Comparison of ENCODE assay signal across 1 cellular context in the genomic region with DNA sequence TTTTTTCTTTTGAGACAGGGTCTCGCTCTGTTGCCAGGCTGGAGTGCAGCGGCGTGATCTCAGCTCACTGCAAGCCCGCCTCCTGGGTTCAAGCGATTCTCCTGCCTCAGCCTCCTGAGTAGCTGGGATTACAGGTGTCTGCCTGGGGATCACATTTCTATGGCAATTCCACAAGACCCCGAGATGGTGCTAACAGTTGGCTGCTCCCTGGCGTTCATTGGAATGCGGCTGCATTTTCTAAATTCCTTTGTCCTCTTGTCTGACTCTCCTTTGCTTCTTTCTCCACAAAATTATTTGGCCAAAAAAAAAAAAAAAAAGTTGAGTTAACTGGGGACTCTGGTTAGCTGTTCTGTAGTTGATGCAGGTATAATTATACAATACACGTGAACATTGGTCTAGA.
TF ChIP-seq lines count a peak whose summit lies in the region.

No MANE protein-coding gene starts in this region.

TF ChIP-seq in GM23338, 12 proteins besides CTCF, POLR2A, EP300 and RAD21:
- TF ChIP-seq, protein P1, sequence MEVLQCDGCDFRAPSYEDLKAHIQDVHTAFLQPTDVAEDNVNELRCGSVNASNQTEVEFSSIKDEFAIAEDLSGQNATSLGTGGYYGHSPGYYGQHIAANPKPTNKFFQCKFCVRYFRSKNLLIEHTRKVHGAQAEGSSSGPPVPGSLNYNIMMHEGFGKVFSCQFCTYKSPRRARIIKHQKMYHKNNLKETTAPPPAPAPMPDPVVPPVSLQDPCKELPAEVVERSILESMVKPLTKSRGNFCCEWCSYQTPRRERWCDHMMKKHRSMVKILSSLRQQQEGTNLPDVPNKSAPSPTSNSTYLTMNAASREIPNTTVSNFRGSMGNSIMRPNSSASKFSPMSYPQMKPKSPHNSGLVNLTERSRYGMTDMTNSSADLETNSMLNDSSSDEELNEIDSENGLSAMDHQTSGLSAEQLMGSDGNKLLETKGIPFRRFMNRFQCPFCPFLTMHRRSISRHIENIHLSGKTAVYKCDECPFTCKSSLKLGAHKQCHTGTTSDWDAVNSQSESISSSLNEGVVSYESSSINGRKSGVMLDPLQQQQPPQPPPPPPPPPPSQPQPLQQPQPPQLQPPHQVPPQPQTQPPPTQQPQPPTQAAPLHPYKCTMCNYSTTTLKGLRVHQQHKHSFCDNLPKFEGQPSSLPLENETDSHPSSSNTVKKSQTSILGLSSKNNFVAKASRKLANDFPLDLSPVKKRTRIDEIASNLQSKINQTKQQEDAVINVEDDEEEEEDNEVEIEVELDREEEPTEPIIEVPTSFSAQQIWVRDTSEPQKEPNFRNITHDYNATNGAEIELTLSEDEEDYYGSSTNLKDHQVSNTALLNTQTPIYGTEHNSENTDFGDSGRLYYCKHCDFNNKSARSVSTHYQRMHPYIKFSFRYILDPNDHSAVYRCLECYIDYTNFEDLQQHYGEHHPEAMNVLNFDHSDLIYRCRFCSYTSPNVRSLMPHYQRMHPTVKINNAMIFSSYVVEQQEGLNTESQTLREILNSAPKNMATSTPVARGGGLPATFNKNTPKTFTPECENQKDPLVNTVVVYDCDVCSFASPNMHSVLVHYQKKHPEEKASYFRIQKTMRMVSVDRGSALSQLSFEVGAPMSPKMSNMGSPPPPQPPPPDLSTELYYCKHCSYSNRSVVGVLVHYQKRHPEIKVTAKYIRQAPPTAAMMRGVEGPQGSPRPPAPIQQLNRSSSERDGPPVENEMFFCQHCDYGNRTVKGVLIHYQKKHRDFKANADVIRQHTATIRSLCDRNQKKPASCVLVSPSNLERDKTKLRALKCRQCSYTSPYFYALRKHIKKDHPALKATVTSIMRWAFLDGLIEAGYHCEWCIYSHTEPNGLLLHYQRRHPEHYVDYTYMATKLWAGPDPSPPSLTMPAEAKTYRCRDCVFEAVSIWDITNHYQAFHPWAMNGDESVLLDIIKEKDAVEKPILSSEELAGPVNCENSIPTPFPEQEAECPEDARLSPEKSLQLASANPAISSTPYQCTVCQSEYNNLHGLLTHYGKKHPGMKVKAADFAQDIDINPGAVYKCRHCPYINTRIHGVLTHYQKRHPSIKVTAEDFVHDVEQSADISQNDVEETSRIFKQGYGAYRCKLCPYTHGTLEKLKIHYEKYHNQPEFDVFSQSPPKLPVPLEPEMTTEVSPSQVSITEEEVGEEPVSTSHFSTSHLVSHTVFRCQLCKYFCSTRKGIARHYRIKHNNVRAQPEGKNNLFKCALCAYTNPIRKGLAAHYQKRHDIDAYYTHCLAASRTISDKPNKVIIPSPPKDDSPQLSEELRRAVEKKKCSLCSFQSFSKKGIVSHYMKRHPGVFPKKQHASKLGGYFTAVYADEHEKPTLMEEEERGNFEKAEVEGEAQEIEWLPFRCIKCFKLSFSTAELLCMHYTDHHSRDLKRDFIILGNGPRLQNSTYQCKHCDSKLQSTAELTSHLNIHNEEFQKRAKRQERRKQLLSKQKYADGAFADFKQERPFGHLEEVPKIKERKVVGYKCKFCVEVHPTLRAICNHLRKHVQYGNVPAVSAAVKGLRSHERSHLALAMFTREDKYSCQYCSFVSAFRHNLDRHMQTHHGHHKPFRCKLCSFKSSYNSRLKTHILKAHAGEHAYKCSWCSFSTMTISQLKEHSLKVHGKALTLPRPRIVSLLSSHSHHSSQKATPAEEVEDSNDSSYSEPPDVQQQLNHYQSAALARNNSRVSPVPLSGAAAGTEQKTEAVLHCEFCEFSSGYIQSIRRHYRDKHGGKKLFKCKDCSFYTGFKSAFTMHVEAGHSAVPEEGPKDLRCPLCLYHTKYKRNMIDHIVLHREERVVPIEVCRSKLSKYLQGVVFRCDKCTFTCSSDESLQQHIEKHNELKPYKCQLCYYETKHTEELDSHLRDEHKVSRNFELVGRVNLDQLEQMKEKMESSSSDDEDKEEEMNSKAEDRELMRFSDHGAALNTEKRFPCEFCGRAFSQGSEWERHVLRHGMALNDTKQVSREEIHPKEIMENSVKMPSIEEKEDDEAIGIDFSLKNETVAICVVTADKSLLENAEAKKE (CRISPR knock-in tag; IDR thresholded peaks at IDR 0.05) = peak; percentile 47; the same call in 1 of the 2 replicates
- no peak for TF ChIP-seq ZNF331 (CRISPR knock-in tag; IDR thresholded peaks at IDR 0.05; ENCODE audit: low read depth)
- TF ChIP-seq, protein P2, sequence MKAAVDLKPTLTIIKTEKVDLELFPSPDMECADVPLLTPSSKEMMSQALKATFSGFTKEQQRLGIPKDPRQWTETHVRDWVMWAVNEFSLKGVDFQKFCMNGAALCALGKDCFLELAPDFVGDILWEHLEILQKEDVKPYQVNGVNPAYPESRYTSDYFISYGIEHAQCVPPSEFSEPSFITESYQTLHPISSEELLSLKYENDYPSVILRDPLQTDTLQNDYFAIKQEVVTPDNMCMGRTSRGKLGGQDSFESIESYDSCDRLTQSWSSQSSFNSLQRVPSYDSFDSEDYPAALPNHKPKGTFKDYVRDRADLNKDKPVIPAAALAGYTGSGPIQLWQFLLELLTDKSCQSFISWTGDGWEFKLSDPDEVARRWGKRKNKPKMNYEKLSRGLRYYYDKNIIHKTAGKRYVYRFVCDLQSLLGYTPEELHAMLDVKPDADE (IDR thresholded peaks at IDR 0.05) = no peak
